ENCODE assay signal across 23 cellular contexts in the genomic region with DNA sequence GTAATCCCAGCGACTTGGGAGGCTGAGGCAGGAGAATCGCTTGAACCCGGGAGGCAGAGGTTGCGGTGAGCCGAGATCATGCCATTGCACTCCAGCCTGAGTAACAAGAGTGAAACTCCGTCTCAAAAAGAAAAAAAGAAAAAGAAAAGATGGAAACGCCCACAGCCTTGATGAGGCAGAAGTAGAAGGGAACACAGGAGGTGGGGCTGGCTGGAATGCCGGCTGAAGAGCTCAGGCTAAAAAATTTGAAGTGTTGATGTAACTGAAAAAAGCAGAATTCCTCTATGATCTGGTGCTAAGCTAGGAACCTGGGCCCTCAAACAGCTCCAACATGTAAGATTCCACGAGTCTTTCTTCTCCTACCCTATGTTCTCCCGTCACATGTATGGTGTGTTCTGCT. TPM values are rescaled to one million over a fixed set of nuclear protein-coding genes. Genes with fewer than 3 reads are reported as not detected.
DNase-seq lines count a peak whose midpoint lies in the region; ATAC-seq and TF ChIP-seq lines count a peak whose summit lies in the region.
"Had no signal": no experiment of that assay in that cellular context is flagged by ENCODE, and none has a peak within 500 bp of the region (broad histone marks: within the 10 kb centered on the region; RNA-seq: fewer than 3 reads in every experiment).

No MANE protein-coding gene starts in this region.

- H3K9ac ChIP-seq in colonic mucosa (ENCODE audit: low read depth in 2 of 2, low read length in 2 of 2) = no peak overlapping the region

- no peak overlapping the region for H3K4me3 Mint-ChIP-seq in HFFc6
- H3K4me3 Mint-ChIP-seq: CD4-positive, alpha-beta memory T cell; T-cell had no signal

- H3K27ac ChIP-seq in esophagus muscularis mucosa (replicated peaks in 1 of 4) = peak overlapping the region; percentile 41 to 66 (median 58)
- peak overlapping the region in 3 of 4 donors; percentile 23 to 63 (median 50) for H3K27ac ChIP-seq in sigmoid colon
- no peak overlapping the region for H3K27ac ChIP-seq in colonic mucosa

- 78% methylated on average over 10 of the region's 10 CpGs for WGBS in esophagus muscularis mucosa
- WGBS in sigmoid colon, 2 donors = 81 to 91% methylated on average over 10 of the region's 10 CpGs

- no peak for TF ChIP-seq CTCF in AG10803 (conservative IDR thresholded peaks at IDR 0.05; ENCODE audit: low read length)
- no peak for TF ChIP-seq CTCF in HFFc6 (IDR thresholded peaks at IDR 0.05)
- TF ChIP-seq CTCF in esophagus muscularis mucosa (IDR thresholded peaks at IDR 0.05) = no peak
- no peak for TF ChIP-seq CTCF in sigmoid colon (IDR thresholded peaks at IDR 0.05)
- no peak for TF ChIP-seq CTCF in colonic mucosa (IDR thresholded peaks at IDR 0.05)

- H3K4me1 Mint-ChIP-seq in HFFc6 (ENCODE audit: low read depth) = peaks cover 36% of the 10 kb centered on the region

- H3K9me3 ChIP-seq in esophagus muscularis mucosa (no peaks in the 10 kb centered on the region), sigmoid colon (no peaks in the 10 kb centered on the region), colonic mucosa (no peaks in the 10 kb centered on the region), HAP-1 (no peaks in the 10 kb centered on the region)

- H3K27me3 ChIP-seq in esophagus muscularis mucosa (no peaks in the 10 kb centered on the region), sigmoid colon (no peaks in the 10 kb centered on the region), colonic mucosa (no peaks in the 10 kb centered on the region), HAP-1 (ENCODE audit: low read depth) (no peaks in the 10 kb centered on the region)

- H3K27ac Mint-ChIP-seq in HFFc6 = peak overlapping the region; percentile 24; the same call in 1 of the 2 replicates

- H3K36me3 Mint-ChIP-seq in HFFc6 (ENCODE audit: low read depth) = peaks cover 11% of the 10 kb centered on the region

- ATAC-seq in GM18873 (IDR thresholded peaks at IDR 0.05; ENCODE audit: low FRiP score, unreplicated experiment) = no peak
- ATAC-seq: T-cell had no signal

- intact Hi-C loops in esophagus muscularis mucosa (cut with DNase I) = no loop called here
- intact Hi-C loops in sigmoid colon (cut with DNase I) = no loop called here
- intact Hi-C loops in colonic mucosa (cut with DNase I) = no loop called here

- H3K9me3 Mint-ChIP-seq in HFFc6 = no peaks in the 10 kb centered on the region
- H3K9me3 Mint-ChIP-seq: CD4-positive, alpha-beta memory T cell; naive B cell; T-cell had no signal

- H3K36me3 ChIP-seq in esophagus muscularis mucosa = peaks cover 0 to 16% (median 9%) of the 10 kb centered on the region in 4 donors
- H3K36me3 ChIP-seq in sigmoid colon = peaks cover 0 to 22% (median 0%) of the 10 kb centered on the region in 4 donors
- no peaks in the 10 kb centered on the region for H3K36me3 ChIP-seq in colonic mucosa
- H3K36me3 ChIP-seq in HAP-1 (replicated peaks) = no peaks in the 10 kb centered on the region

- DNase-seq in AG10803 (ENCODE audit: low read depth) (peak; percentile 48), HFFc6 (no peak), esophagus muscularis mucosa (ENCODE audit: extremely low spot score) (no peak), sigmoid colon (no peak), colonic mucosa (no peak), HAP-1 (ENCODE audit: low spot score in 2 of 2) (no peak)
- DNase-seq: activated CD4-positive, alpha-beta T cell treated with anti-CD3 and anti-CD28 coated beads for 4 hours; amniotic stem cell; CD4-positive, alpha-beta memory T cell; DMS153; foreskin melanocyte; Karpas-422; mesenchymal stem cell; naive B cell; NCI-H1048; NCI-H2029 treated with DMSO at 0.1 percent for 48 hours; NCI-H345; NCI-H82; occipital lobe; SHP77 treated with DMSO at 0.1 percent for 48 hours; stimulated activated CD4-positive, alpha-beta T cell treated with anti-CD3 and anti-CD28 coated beads, Interleukin-12 subunit alpha, Interleukin-12 subunit beta, amount 100 ng/mL, for 4 hours; T-cell had no signal

- H3K4me3 ChIP-seq in AG10803 (ENCODE audit: low read length) (no peak overlapping the region), esophagus muscularis mucosa (no peak overlapping the region), sigmoid colon (no peak overlapping the region), colonic mucosa (no peak overlapping the region), HAP-1 (no peak overlapping the region)

- no peak for TF ChIP-seq EP300 in esophagus muscularis mucosa (IDR thresholded peaks at IDR 0.05)
- no peak for TF ChIP-seq EP300 in sigmoid colon (IDR thresholded peaks at IDR 0.05)

- TF ChIP-seq POLR2A in esophagus muscularis mucosa (IDR thresholded peaks at IDR 0.05; ENCODE audit: low read depth) (no peak), sigmoid colon (IDR thresholded peaks at IDR 0.05) (no peak)

- peaks cover 4% of the 10 kb centered on the region for H3K27me3 Mint-ChIP-seq in HFFc6 (ENCODE audit: insufficient read depth)
- H3K27me3 Mint-ChIP-seq: CD4-positive, alpha-beta memory T cell; naive B cell; T-cell had no signal

- H3K4me1 ChIP-seq in esophagus muscularis mucosa (peaks cover 46 to 95% (median 81%) of the 10 kb centered on the region in 4 donors), sigmoid colon (peaks cover 0 to 67% (median 50%) of the 10 kb centered on the region in 4 donors), colonic mucosa (no peaks in the 10 kb centered on the region), HAP-1 (no peaks in the 10 kb centered on the region)

- in situ Hi-C loops in HAP-1 (cut with MboI; ENCODE audit: low sequenced_read_pairs) = no loop called here

RNA-seq across cellular contexts. Expression of a gene that starts 53.6 kb away (rescaled TPM):
- 10 to 100 TPM; 13.3 to 15.6 (median 14.2) TPM for total RNA-seq in HFFc6 (2021; fragmentation: NEBNext Ultra II Directional; extraction: Animal tissue kit (Norgen Biotek cat#: 25700))
- total RNA-seq in esophagus muscularis mucosa = 10 to 100 TPM in 3 of 4 donors, 1 to 10 TPM in 1; 10.0 to 16.5 (median 11.3) TPM
- 10 to 100 TPM in 1 of 4 donors, 1 to 10 TPM in 3; 7.5 to 15.2 (median 8.8) TPM for total RNA-seq in sigmoid colon
- 10 to 100 TPM in 1 of 3 donors, 1 to 10 TPM in 2; 5.1 to 16.0 (median 7.2) TPM for polyA plus RNA-seq in sigmoid colon
- 10 to 100 TPM; 10.6 to 13.1 TPM for total RNA-seq in colonic mucosa

RNA-seq across cellular contexts. Expression of a gene that starts 53.8 kb away (rescaled TPM):
- total RNA-seq in HFFc6 (2021; fragmentation: NEBNext Ultra II Directional; extraction: Animal tissue kit (Norgen Biotek cat#: 25700)) = 10 to 100 TPM; 62.8 to 74.2 (median 69.4) TPM
- total RNA-seq in esophagus muscularis mucosa = 10 to 100 TPM; 45.2 to 68.2 (median 59.6) TPM
- total RNA-seq in sigmoid colon = 100 to 1,000 TPM in 1 of 4 donors, 10 to 100 TPM in 3; 55.8 to 110 (median 77.2) TPM
- polyA plus RNA-seq in sigmoid colon = 10 to 100 TPM; 64.2 to 99.6 (median 84.1) TPM
- total RNA-seq in colonic mucosa = 100 to 1,000 TPM; 112 to 129 TPM
